Comparison of ENCODE assay signal across 8 cellular contexts in the genomic region with DNA sequence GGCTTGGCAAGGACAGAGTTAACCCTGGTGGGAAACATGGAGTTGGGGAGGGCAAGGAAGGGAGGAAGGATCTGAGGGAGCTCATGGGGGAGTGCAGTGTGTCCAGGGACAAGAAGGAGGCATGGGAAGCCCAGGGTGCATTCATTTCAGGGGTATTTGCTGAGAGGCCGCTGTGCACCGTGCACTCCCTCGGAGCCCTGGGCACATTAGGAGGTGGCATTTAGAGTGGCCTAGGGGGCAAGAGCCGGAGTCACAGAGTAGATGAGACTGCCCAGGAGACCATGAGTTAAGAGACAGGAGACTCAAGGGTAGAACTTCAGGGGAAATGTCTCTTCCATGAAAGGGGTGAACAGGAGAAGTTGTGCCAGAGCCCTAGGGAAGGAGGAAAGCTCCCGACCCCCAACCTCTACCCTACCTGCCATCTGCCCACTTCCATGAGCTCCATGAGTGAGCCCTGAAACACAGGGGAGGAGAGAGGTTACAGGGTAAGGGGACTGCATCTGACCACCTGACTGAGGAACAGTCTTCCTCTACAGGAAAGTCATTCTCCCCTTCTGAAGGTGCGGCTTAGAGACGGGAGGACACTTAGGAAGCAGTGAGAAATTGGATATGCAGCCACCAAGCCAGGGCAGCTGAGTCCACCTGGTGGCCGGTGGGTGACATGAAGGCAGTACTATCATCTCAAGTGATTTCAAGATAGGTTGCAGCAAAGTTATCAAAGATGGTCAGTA. TPM values are rescaled to one million over a fixed set of nuclear protein-coding genes. Genes with fewer than 3 reads are reported as not detected.
DNase-seq lines count a peak whose midpoint lies in the region; ATAC-seq, FAIRE-seq and TF ChIP-seq lines count a peak whose summit lies in the region.

No MANE protein-coding gene starts in this region.

- no peak overlapping the region for H3K4me3 ChIP-seq in left ventricle myocardium inferior

- peak; percentile 75 for TF ChIP-seq CTCF in LNCAP (IDR thresholded peaks at IDR 0.05)
- TF ChIP-seq CTCF in left ventricle myocardium inferior (IDR thresholded peaks at IDR 0.05; ENCODE audit: borderline replicate concordance) = peak; percentile 93

- no peaks in the 10 kb centered on the region for H3K27me3 ChIP-seq in left ventricle myocardium inferior (ENCODE audit: low read depth)

- H3K4me1 ChIP-seq in left ventricle myocardium inferior = no peaks in the 10 kb centered on the region

- peaks cover 7% of the 10 kb centered on the region for H3K9me3 ChIP-seq in left ventricle myocardium inferior (replicated peaks)

- intact Hi-C loops in left ventricle myocardium inferior (cut with micrococcal nuclease) = loop anchor here (5.0 kb wide), 2 partner anchors 465 to 515 kb away; no protein-coding TSS in a partner anchor

- no peak overlapping the region for H3K27ac ChIP-seq in left ventricle myocardium inferior (replicated peaks)

- no peak for ATAC-seq in GM21737 (IDR thresholded peaks at IDR 0.05; ENCODE audit: unreplicated experiment)

- peak; percentile 72 for DNase-seq in Daoy (ENCODE audit: low read depth)
- peak; percentile 71 for DNase-seq in RCC 7860 (ENCODE audit: low spot score)
- DNase-seq in amygdala (lab: John Stamatoyannopoulos, UW) = peak in 35 of 56 donors; percentile 2 to 72 (median 20)
- DNase-seq in left ventricle myocardium inferior = peak; percentile 74
- peak; percentile 77 for DNase-seq in retina
- no peak for DNase-seq in activated CD4-positive, CD25-positive, alpha-beta regulatory T cell (lab: John Stamatoyannopoulos, UW)

- H3K36me3 ChIP-seq in left ventricle myocardium inferior = no peaks in the 10 kb centered on the region

- peak; percentile 37 for FAIRE-seq in RCC 7860 (lab: Jason Lieb, UNC)

RNA-seq across cellular contexts. Expression of gene COPS8, which starts 58.5 kb away (rescaled TPM):
- total RNA-seq in Daoy (2014; rRNA removed; shearing (Covaris generic)) = 160 and 186 TPM in 2 replicates
- total RNA-seq in left ventricle myocardium inferior = 97.0 TPM

Comparison
In these comparisons a context has a peak if more than half of its experiments do, and no peak if none do; other contexts are left out.
1. DNase-seq: peak in Daoy (single experiment), RCC 7860 (single experiment), amygdala (35 of 56), left ventricle myocardium inferior (single experiment) and retina (single experiment); none in activated CD4-positive, CD25-positive, alpha-beta regulatory T cell (0 of 4).